In the genomic region with DNA sequence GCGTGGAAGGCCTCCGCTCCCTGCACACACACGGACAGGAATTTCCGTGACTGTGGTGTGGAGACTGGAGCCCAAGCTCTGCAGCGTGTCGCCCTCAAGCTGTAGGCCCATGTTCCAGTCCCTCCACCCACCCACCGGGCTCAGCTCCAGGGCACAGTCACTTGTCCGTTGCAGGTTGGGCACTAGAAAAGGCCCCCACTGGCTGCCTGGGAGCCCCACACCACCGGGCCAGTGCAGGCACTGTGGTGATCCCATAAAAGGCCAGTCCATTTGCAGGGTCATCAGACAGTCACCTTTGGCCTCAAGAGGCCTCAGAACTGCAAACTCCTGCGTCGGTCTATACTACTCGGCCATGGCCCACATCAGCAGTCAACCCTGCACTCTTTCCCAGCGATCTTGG, we compare ENCODE assay signal across 1 cellular context.
TF ChIP-seq lines count a peak whose summit lies in the region.

No MANE protein-coding gene starts in this region.

TF ChIP-seq in H1, 55 proteins besides CTCF, POLR2A, EP300 and RAD21:
- TF ChIP-seq SUZ12 (IDR thresholded peaks at IDR 0.05; ENCODE audit: low read length) (no peak), CEBPB (IDR thresholded peaks at IDR 0.05; ENCODE audit: low read depth, low read length) (no peak), ASH2L (IDR thresholded peaks at IDR 0.05; ENCODE audit: low read length) (no peak), POLR2AphosphoS5 (IDR thresholded peaks at IDR 0.05; ENCODE audit: low read depth, low read length) (no peak)
- TF ChIP-seq, protein P1, sequence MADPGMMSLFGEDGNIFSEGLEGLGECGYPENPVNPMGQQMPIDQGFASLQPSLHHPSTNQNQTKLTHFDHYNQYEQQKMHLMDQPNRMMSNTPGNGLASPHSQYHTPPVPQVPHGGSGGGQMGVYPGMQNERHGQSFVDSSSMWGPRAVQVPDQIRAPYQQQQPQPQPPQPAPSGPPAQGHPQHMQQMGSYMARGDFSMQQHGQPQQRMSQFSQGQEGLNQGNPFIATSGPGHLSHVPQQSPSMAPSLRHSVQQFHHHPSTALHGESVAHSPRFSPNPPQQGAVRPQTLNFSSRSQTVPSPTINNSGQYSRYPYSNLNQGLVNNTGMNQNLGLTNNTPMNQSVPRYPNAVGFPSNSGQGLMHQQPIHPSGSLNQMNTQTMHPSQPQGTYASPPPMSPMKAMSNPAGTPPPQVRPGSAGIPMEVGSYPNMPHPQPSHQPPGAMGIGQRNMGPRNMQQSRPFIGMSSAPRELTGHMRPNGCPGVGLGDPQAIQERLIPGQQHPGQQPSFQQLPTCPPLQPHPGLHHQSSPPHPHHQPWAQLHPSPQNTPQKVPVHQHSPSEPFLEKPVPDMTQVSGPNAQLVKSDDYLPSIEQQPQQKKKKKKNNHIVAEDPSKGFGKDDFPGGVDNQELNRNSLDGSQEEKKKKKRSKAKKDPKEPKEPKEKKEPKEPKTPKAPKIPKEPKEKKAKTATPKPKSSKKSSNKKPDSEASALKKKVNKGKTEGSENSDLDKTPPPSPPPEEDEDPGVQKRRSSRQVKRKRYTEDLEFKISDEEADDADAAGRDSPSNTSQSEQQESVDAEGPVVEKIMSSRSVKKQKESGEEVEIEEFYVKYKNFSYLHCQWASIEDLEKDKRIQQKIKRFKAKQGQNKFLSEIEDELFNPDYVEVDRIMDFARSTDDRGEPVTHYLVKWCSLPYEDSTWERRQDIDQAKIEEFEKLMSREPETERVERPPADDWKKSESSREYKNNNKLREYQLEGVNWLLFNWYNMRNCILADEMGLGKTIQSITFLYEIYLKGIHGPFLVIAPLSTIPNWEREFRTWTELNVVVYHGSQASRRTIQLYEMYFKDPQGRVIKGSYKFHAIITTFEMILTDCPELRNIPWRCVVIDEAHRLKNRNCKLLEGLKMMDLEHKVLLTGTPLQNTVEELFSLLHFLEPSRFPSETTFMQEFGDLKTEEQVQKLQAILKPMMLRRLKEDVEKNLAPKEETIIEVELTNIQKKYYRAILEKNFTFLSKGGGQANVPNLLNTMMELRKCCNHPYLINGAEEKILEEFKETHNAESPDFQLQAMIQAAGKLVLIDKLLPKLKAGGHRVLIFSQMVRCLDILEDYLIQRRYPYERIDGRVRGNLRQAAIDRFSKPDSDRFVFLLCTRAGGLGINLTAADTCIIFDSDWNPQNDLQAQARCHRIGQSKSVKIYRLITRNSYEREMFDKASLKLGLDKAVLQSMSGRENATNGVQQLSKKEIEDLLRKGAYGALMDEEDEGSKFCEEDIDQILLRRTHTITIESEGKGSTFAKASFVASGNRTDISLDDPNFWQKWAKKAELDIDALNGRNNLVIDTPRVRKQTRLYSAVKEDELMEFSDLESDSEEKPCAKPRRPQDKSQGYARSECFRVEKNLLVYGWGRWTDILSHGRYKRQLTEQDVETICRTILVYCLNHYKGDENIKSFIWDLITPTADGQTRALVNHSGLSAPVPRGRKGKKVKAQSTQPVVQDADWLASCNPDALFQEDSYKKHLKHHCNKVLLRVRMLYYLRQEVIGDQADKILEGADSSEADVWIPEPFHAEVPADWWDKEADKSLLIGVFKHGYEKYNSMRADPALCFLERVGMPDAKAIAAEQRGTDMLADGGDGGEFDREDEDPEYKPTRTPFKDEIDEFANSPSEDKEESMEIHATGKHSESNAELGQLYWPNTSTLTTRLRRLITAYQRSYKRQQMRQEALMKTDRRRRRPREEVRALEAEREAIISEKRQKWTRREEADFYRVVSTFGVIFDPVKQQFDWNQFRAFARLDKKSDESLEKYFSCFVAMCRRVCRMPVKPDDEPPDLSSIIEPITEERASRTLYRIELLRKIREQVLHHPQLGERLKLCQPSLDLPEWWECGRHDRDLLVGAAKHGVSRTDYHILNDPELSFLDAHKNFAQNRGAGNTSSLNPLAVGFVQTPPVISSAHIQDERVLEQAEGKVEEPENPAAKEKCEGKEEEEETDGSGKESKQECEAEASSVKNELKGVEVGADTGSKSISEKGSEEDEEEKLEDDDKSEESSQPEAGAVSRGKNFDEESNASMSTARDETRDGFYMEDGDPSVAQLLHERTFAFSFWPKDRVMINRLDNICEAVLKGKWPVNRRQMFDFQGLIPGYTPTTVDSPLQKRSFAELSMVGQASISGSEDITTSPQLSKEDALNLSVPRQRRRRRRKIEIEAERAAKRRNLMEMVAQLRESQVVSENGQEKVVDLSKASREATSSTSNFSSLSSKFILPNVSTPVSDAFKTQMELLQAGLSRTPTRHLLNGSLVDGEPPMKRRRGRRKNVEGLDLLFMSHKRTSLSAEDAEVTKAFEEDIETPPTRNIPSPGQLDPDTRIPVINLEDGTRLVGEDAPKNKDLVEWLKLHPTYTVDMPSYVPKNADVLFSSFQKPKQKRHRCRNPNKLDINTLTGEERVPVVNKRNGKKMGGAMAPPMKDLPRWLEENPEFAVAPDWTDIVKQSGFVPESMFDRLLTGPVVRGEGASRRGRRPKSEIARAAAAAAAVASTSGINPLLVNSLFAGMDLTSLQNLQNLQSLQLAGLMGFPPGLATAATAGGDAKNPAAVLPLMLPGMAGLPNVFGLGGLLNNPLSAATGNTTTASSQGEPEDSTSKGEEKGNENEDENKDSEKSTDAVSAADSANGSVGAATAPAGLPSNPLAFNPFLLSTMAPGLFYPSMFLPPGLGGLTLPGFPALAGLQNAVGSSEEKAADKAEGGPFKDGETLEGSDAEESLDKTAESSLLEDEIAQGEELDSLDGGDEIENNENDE (IDR thresholded peaks at IDR 0.05; ENCODE audit: insufficient replicate concordance, low read length): no peak
